Comparison of ENCODE assay signal across 8 cellular contexts in the genomic region with DNA sequence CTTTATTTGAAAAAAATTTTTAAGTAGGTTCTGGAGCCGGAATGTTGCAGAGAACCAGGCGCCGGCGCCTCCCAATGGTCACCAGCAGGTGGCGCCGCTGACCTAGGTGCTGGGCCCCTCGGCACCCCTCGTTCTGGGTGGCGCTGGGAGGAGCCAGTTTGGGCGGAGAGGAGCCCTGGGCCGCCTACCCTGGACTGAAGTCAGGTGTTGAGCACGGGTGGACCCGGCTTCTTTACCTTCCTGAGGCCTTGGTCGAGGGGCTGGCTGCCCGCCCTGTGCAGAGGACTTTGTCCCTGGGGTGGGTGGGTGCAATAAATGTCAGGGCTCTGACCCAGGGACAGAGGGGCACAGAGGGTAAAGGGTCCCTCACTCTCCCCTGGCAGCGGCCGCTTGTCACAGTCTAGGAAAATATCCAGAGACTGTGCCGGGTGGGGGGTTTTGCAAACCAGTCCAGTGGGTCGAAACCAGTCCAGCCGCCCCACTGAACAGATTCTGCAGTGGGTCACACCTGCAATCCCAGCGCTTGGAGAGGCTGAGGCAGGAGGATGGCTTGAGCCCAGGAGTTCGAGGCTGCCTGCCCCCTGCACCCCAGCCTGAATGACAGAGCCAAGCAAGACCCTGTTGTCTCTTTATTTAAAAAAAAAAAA. TPM values are rescaled to one million over a fixed set of nuclear protein-coding genes. Genes with fewer than 3 reads are reported as not detected.
DNase-seq lines count a peak whose midpoint lies in the region; ATAC-seq and TF ChIP-seq lines count a peak whose summit lies in the region.

No MANE protein-coding gene starts in this region.

- ATAC-seq in GM21515 (IDR thresholded peaks at IDR 0.05; ENCODE audit: unreplicated experiment) (peak; percentile 84), heart left ventricle (peak; percentile 80 to 90 (median 84))

- POLR2A ChIA-PET in BJ (lab: Charles Lee), result no interaction called here

- intact Hi-C loops in heart left ventricle (cut with DNase I), result loop anchor here (2.0 to 10.0 kb wide), 16 partner anchors 103 to 640 kb away; partner anchors contain the start of genes FLCN (in 3 of the 10), COPS3 (in 1 of the 10) and NT5M (in 1 of the 10)

- no peaks in the 10 kb centered on the region for H3K9me3 ChIP-seq in heart left ventricle

- H3K27me3 ChIP-seq in BJ (ENCODE audit: control insufficient read depth, insufficient read depth, low read length) (peaks cover 4% of the 10 kb centered on the region), heart left ventricle (no peaks in the 10 kb centered on the region)

- no peak for TF ChIP-seq POLR2A in heart left ventricle (IDR thresholded peaks at IDR 0.05)

- H3K27me3 Mint-ChIP-seq in activated naive CD8-positive, alpha-beta T cell treated with anti-CD3 and anti-CD28 coated beads for 36 hours, result no peaks in the 10 kb centered on the region

- WGBS in heart left ventricle, 4 donors, result 20 to 28% (median 25%) methylated on average over 20 to 22 of the region's 22 CpGs

- peak; percentile 98 for TF ChIP-seq CTCF in BJ (IDR thresholded peaks at IDR 0.05; ENCODE audit: insufficient read depth, low read depth, low read length)
- peak in 11 of 12 donors; percentile 95 to 100 (median 98) for TF ChIP-seq CTCF in heart left ventricle (IDR thresholded peaks at IDR 0.05)
- TF ChIP-seq CTCF in retinal pigment epithelial cell (conservative IDR thresholded peaks at IDR 0.05; ENCODE audit: low read depth, low read length), result peak; percentile 95

- peak overlapping the region in 1 of 12 donors; percentile 9 for H3K27ac ChIP-seq in heart left ventricle

- DNase-seq in BJ (ENCODE audit: low read depth), result no peak
- peak; percentile 41 for DNase-seq in NCI-H1048 (lab: John Stamatoyannopoulos, UW)
- DNase-seq in SW480 (ENCODE audit: low spot score), result peak; percentile 68
- DNase-seq in activated naive CD8-positive, alpha-beta T cell treated with anti-CD3 and anti-CD28 coated beads for 36 hours, result peak; percentile 77
- DNase-seq in heart left ventricle, result peak; percentile 69 to 90 (median 77)
- DNase-seq in retinal pigment epithelial cell (ENCODE audit: low read depth), result no peak
- no peak for DNase-seq in pons (ENCODE audit: low spot score)

- CTCF ChIA-PET in BJ (lab: Yijun Ruan, JAX), result interaction anchor here (0.6 to 1.4 kb wide), 4 partner anchors 29 to 198 kb away, joined by 3 to 4 read pairs (median 4); no protein-coding TSS in a partner anchor

- no peaks in the 10 kb centered on the region for H3K36me3 Mint-ChIP-seq in activated naive CD8-positive, alpha-beta T cell treated with anti-CD3 and anti-CD28 coated beads for 36 hours

- no peaks in the 10 kb centered on the region for H3K9me3 Mint-ChIP-seq in activated naive CD8-positive, alpha-beta T cell treated with anti-CD3 and anti-CD28 coated beads for 36 hours

- H3K4me3 ChIP-seq in BJ (ENCODE audit: low read depth, low read length) (no peak overlapping the region), heart left ventricle (peak overlapping the region in 1 of 12 donors; percentile 2), retinal pigment epithelial cell (ENCODE audit: low read length) (no peak overlapping the region)

- no peaks in the 10 kb centered on the region for H3K36me3 ChIP-seq in BJ (ENCODE audit: control insufficient read depth, insufficient read depth, low read length)
- H3K36me3 ChIP-seq in heart left ventricle, result no peaks in the 10 kb centered on the region

- no peaks in the 10 kb centered on the region for H3K4me1 Mint-ChIP-seq in activated naive CD8-positive, alpha-beta T cell treated with anti-CD3 and anti-CD28 coated beads for 36 hours

- no peak overlapping the region for H3K27ac Mint-ChIP-seq in activated naive CD8-positive, alpha-beta T cell treated with anti-CD3 and anti-CD28 coated beads for 36 hours

- peaks cover 0 to 8% (median 6%) of the 10 kb centered on the region in 12 donors for H3K4me1 ChIP-seq in heart left ventricle

- H3K4me3 Mint-ChIP-seq in activated naive CD8-positive, alpha-beta T cell treated with anti-CD3 and anti-CD28 coated beads for 36 hours, result no peak overlapping the region

RNA-seq across cellular contexts. Expression of gene TNFRSF13B, which starts 30.1 kb away (rescaled TPM):
- polyA plus RNA-seq in BJ (2011; rRNA removed) (not detected in 2 replicates), heart left ventricle (not detected)
- not detected in 2 replicates for polyA minus RNA-seq in BJ (2011; rRNA and poly(A)+ RNA removed)
- under 1 TPM; 0.31 to 0.52 TPM for total RNA-seq in activated naive CD8-positive, alpha-beta T cell treated with anti-CD3 and anti-CD28 coated beads for 36 hours
- total RNA-seq in heart left ventricle, result not detected

RNA-seq across cellular contexts. Expression of gene MPRIP, which starts 40.3 kb away (rescaled TPM):
- 149 and 154 TPM in 2 replicates for polyA plus RNA-seq in BJ (2011; rRNA removed)
- polyA minus RNA-seq in BJ (2011; rRNA and poly(A)+ RNA removed), result 129 and 187 TPM in 2 replicates
- total RNA-seq in activated naive CD8-positive, alpha-beta T cell treated with anti-CD3 and anti-CD28 coated beads for 36 hours, result 100 to 1,000 TPM; 130 to 143 TPM
- 100 to 1,000 TPM; 131 to 686 (median 343) TPM for total RNA-seq in heart left ventricle
- 100 to 1,000 TPM; 237 to 476 TPM for polyA plus RNA-seq in heart left ventricle

Comparison
In these comparisons a context has a peak if more than half of its experiments do, and no peak if none do; other contexts are left out.
1. DNase-seq: peak in NCI-H1048 (single experiment), SW480 (single experiment), activated naive CD8-positive, alpha-beta T cell treated with anti-CD3 and anti-CD28 coated beads for 36 hours (single experiment) and heart left ventricle (5 of 5); none in BJ (single experiment), retinal pigment epithelial cell (single experiment) and pons (single experiment).
2. Peak in every context shown above with its lines, with median percentiles within 50 percentile points of each other: CTCF ChIP-seq.